In genomic region chr15:55912982-55913381, GRCh38 we compare ENCODE assay signal across 23 cellular contexts.
A peak's percentile ranks its signal among the peaks of the same experiment; 100 is the strongest.
DNase-seq lines count a peak whose midpoint lies in the region; FAIRE-seq and TF ChIP-seq lines count a peak whose summit lies in the region.
"Had no signal": no experiment of that assay in that cellular context is flagged by ENCODE, and none has a peak within 500 bp of the region (broad histone marks: within the 10 kb centered on the region; RNA-seq: fewer than 3 reads in every experiment).

No MANE protein-coding gene starts in this region.

- H3K9me3 ChIP-seq in skeletal muscle tissue (ENCODE audit: control insufficient read depth in 3 of 3, low read length in 3 of 3), result no peaks in the 10 kb centered on the region
- H3K9me3 ChIP-seq: HAP-1, lower lobe of right lung, neutrophil had no signal

- H3K4me3 ChIP-seq in fibroblast of the aortic adventitia (ENCODE audit: low read depth, low read length) (peak overlapping the region; percentile 7), skeletal muscle tissue (ENCODE audit: low read length in 3 of 3) (peak overlapping the region; percentile 52 to 87 (median 72))
- H3K4me3 ChIP-seq: HAP-1, lower lobe of right lung had no signal

- H3K36me3 Mint-ChIP-seq in HFFc6 (ENCODE audit: low read depth), result peaks cover 23% of the 10 kb centered on the region
- H3K36me3 Mint-ChIP-seq in endothelial cell (ENCODE audit: low read depth, unreplicated experiment), result no peaks in the 10 kb centered on the region
- H3K36me3 Mint-ChIP-seq: type B pancreatic cell had no signal

- H3K27me3 ChIP-seq in skeletal muscle tissue (ENCODE audit: control insufficient read depth in 3 of 3, insufficient read depth in 3 of 3, low read length in 3 of 3), result no peaks in the 10 kb centered on the region
- H3K27me3 ChIP-seq: neutrophil had no signal

- H3K9ac ChIP-seq in skeletal muscle tissue (ENCODE audit: low read depth in 1 of 3, low read length in 3 of 3), result peak overlapping the region; percentile 79 to 92 (median 85)

- no peak for DNase-seq in HFFc6
- DNase-seq in amniotic epithelial cell (ENCODE audit: low read depth), result peak; percentile 35
- DNase-seq in fibroblast of the aortic adventitia (ENCODE audit: low read depth), result no peak
- no peak for DNase-seq in endothelial cell (ENCODE audit: low spot score)
- DNase-seq in D721Med (ENCODE audit: insufficient read length, low spot score), result no peak
- no peak for DNase-seq in NOMO-1 treated with dmso at 0.1 percent for 144 hours (lab: John Stamatoyannopoulos, UW; ENCODE audit: unreplicated experiment)
- no peak for DNase-seq in GM13977 (ENCODE audit: low spot score)
- DNase-seq: activated CD4-positive, CD25-positive, alpha-beta regulatory T cell treated with anti-CD3 and anti-CD28 coated beads, Interleukin-2, amount 50 U/mL, for 72 hours; activated CD8-positive, alpha-beta memory T cell treated with anti-CD3 and anti-CD28 coated beads for 24 hours; activated naive CD4-positive, alpha-beta T cell; activated T-cell treated with anti-CD3 and anti-CD28 coated beads, Interleukin-2, amount 50 U/mL, for 4 hours; Calu3; cerebellar nuclear complex; erythroblast; lower lobe of right lung; NCI-H1436 treated with DMSO at 0.1 percent for 48 hours; NCI-H2171 treated with DMSO at 0.1 percent for 48 hours; NCI-H526 had no signal

- peak overlapping the region; percentile 87 for H3K4me3 Mint-ChIP-seq in HFFc6
- no peak overlapping the region for H3K4me3 Mint-ChIP-seq in endothelial cell (ENCODE audit: unreplicated experiment)
- H3K4me3 Mint-ChIP-seq: activated T-cell treated with anti-CD3 and anti-CD28 coated beads, Interleukin-2, amount 50 U/mL, for 4 hours; type B pancreatic cell had no signal

- H3K4me1 ChIP-seq in skeletal muscle tissue (ENCODE audit: control insufficient read depth in 3 of 3, insufficient read depth in 3 of 3, low read length in 3 of 3), result peaks cover 9 to 22% (median 10%) of the 10 kb centered on the region in 3 donors
- H3K4me1 ChIP-seq: HAP-1 had no signal

- FAIRE-seq in D721Med (lab: Jason Lieb, UNC), result no peak

- in situ Hi-C loops in GM13977 (cut with MboI; ENCODE audit: low pct_unique_long_range_greater_than_20kb, low sequenced_read_pairs, unreplicated experiment), result no loop called here

- no peaks in the 10 kb centered on the region for H3K9me3 Mint-ChIP-seq in HFFc6
- no peaks in the 10 kb centered on the region for H3K9me3 Mint-ChIP-seq in endothelial cell (ENCODE audit: unreplicated experiment)
- H3K9me3 Mint-ChIP-seq: activated T-cell treated with anti-CD3 and anti-CD28 coated beads, Interleukin-2, amount 50 U/mL, for 4 hours; type B pancreatic cell had no signal

- no peaks in the 10 kb centered on the region for H3K27me3 Mint-ChIP-seq in HFFc6 (ENCODE audit: insufficient read depth)
- H3K27me3 Mint-ChIP-seq in endothelial cell (ENCODE audit: unreplicated experiment), result no peaks in the 10 kb centered on the region
- H3K27me3 Mint-ChIP-seq: type B pancreatic cell had no signal

- TF ChIP-seq CTCF in HFFc6 (IDR thresholded peaks at IDR 0.05), result no peak
- no peak for TF ChIP-seq CTCF in fibroblast of the aortic adventitia (IDR thresholded peaks at IDR 0.05; ENCODE audit: insufficient read depth, low read length)
- TF ChIP-seq CTCF in endothelial cell (IDR thresholded peaks at IDR 0.05; ENCODE audit: unreplicated experiment), result no peak
- TF ChIP-seq CTCF in D721Med (IDR thresholded peaks at IDR 0.05; ENCODE audit: insufficient read depth, missing control alignments), result no peak
- no peak for TF ChIP-seq CTCF in GM13977 (IDR thresholded peaks at IDR 0.05; ENCODE audit: extremely low read depth, insufficient read depth, missing control alignments)

- peak overlapping the region; percentile 85 for H3K27ac ChIP-seq in skeletal muscle tissue (ENCODE audit: low read depth, low read length)
- H3K27ac ChIP-seq: C4-2B, lower lobe of right lung, neutrophil had no signal

- H3K4me1 Mint-ChIP-seq in HFFc6 (ENCODE audit: low read depth), result peaks cover 72% of the 10 kb centered on the region
- peaks cover 2% of the 10 kb centered on the region for H3K4me1 Mint-ChIP-seq in endothelial cell (ENCODE audit: unreplicated experiment)

- H3K36me3 ChIP-seq in skeletal muscle tissue (ENCODE audit: control insufficient read depth in 3 of 3, insufficient read depth in 3 of 3, low read length in 3 of 3), result no peaks in the 10 kb centered on the region
- H3K36me3 ChIP-seq: HAP-1, lower lobe of right lung had no signal

- H3K27ac Mint-ChIP-seq in HFFc6, result no peak overlapping the region; the same call in 1 of the 2 replicates
- H3K27ac Mint-ChIP-seq in endothelial cell (ENCODE audit: unreplicated experiment), result no peak overlapping the region
- H3K27ac Mint-ChIP-seq: type B pancreatic cell had no signal
